Comparison of ENCODE assay signal across 13 cellular contexts in the genomic region with DNA sequence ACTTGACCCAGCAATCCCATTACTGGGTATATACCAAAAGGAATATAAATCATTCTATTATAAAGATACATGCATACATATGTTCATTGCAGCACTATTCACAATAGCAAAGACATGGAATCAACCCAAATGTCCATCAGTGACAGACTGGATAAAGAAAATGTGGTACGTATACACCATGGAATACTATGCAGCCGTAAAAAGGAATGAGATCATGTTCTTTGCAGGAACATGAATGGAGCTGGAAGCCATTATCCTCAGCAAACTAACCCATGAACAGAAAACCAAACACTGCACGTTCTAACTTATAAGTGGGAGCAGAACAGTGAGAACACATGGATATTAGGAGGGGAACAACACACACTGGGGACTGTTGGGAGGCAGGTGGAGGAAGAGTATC. TPM values are rescaled to one million over a fixed set of nuclear protein-coding genes. Genes with fewer than 3 reads are reported as not detected.
"Had no signal": no experiment of that assay in that cellular context is flagged by ENCODE, and none has a peak within 500 bp of the region (broad histone marks: within the 10 kb centered on the region; RNA-seq: fewer than 3 reads in every experiment).

No MANE protein-coding gene starts in this region.

RNA-seq across cellular contexts. Expression of gene DEFB108B, which starts 3.8 kb away (rescaled TPM):
- total RNA-seq: OCI-LY7; PC-3; PC-9; Peyer's patch; Right ventricle myocardium inferior; Right ventricle myocardium superior; RPMI7951; SJCRH30; SJSA1; SK-MEL-5; T-cell; T-helper 1 cell treated with Interleukin-12 subunit alpha and Interleukin-12 subunit beta and Interleukin-4 antibody, amounts not matched to agents 30 ng/mL and 1 ng/mL, for 36 hours had no signal
- polyA plus RNA-seq: SK-N-SH had no signal

RNA-seq across cellular contexts. Expression of gene DEFB131B, which starts 49.0 kb away (rescaled TPM):
- total RNA-seq: OCI-LY7; PC-3; PC-9; Peyer's patch; Right ventricle myocardium inferior; Right ventricle myocardium superior; RPMI7951; SJCRH30; SJSA1; SK-MEL-5; T-cell; T-helper 1 cell treated with Interleukin-12 subunit alpha and Interleukin-12 subunit beta and Interleukin-4 antibody, amounts not matched to agents 30 ng/mL and 1 ng/mL, for 36 hours had no signal
- polyA plus RNA-seq: SK-N-SH had no signal
